ENCODE assay signal across 1 cellular context in the genomic region with DNA sequence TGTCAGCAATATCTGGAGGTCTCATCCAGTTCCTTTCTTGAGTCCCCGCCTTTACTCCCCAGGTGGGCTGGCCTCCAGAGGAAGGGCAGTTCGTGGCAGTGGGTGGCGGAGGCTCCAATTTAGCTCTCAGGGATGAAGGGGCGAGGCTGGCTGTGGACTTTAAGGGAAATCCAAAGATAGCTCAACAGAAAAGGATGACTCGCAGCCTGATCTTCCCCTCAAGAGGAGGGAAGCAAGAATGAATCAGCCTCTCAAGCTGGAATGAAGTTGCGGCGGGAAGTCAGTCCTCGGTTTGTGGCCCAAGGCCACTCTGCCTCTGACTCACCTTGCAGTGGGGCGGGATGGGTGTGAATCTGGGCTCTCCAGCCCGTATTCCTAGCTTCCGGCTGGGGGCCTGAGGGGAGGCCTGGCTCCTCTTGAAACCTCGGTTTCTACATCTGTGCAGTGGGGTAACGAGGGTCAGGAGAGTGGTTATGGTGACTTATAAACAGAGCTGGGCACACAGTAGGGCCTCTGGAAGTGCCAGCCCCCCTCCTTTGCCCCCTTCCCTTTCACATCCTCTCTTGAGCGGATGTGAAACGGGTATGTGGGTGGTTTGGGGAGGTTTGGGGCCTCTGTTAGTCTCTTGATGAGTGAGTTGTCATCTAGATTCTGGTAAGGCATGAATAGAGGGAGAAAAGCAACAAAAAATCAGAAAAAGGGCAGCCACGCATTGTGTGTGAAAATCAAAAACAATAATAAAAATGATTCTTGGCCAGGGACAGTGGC.
TF ChIP-seq lines count a peak whose summit lies in the region.

No MANE protein-coding gene starts in this region.

TF ChIP-seq in GM12878, 131 proteins besides CTCF, POLR2A, EP300 and RAD21 (continues in another document):
- TF ChIP-seq, protein P1, sequence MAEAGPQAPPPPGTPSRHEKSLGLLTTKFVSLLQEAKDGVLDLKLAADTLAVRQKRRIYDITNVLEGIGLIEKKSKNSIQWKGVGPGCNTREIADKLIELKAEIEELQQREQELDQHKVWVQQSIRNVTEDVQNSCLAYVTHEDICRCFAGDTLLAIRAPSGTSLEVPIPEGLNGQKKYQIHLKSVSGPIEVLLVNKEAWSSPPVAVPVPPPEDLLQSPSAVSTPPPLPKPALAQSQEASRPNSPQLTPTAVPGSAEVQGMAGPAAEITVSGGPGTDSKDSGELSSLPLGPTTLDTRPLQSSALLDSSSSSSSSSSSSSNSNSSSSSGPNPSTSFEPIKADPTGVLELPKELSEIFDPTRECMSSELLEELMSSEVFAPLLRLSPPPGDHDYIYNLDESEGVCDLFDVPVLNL (IDR thresholded peaks at IDR 0.05; ENCODE audit: low read depth, low read length), result no peak
- no peak for TF ChIP-seq FOS (IDR thresholded peaks at IDR 0.05; ENCODE audit: borderline replicate concordance, extremely low read depth, insufficient read length)
- no peak; the same call in none of the 2 replicates for TF ChIP-seq ZNF207 (IDR thresholded peaks at IDR 0.05; ENCODE audit: borderline replicate concordance)
- no peak for TF ChIP-seq HDAC2 (IDR thresholded peaks at IDR 0.05)
- peak; percentile 41; the same call in 1 of the 2 replicates for TF ChIP-seq RAD51 (IDR thresholded peaks at IDR 0.05)
- peak; percentile 98 for TF ChIP-seq NFIC (IDR thresholded peaks at IDR 0.05; ENCODE audit: low read depth, low read length)
- TF ChIP-seq, protein P2, sequence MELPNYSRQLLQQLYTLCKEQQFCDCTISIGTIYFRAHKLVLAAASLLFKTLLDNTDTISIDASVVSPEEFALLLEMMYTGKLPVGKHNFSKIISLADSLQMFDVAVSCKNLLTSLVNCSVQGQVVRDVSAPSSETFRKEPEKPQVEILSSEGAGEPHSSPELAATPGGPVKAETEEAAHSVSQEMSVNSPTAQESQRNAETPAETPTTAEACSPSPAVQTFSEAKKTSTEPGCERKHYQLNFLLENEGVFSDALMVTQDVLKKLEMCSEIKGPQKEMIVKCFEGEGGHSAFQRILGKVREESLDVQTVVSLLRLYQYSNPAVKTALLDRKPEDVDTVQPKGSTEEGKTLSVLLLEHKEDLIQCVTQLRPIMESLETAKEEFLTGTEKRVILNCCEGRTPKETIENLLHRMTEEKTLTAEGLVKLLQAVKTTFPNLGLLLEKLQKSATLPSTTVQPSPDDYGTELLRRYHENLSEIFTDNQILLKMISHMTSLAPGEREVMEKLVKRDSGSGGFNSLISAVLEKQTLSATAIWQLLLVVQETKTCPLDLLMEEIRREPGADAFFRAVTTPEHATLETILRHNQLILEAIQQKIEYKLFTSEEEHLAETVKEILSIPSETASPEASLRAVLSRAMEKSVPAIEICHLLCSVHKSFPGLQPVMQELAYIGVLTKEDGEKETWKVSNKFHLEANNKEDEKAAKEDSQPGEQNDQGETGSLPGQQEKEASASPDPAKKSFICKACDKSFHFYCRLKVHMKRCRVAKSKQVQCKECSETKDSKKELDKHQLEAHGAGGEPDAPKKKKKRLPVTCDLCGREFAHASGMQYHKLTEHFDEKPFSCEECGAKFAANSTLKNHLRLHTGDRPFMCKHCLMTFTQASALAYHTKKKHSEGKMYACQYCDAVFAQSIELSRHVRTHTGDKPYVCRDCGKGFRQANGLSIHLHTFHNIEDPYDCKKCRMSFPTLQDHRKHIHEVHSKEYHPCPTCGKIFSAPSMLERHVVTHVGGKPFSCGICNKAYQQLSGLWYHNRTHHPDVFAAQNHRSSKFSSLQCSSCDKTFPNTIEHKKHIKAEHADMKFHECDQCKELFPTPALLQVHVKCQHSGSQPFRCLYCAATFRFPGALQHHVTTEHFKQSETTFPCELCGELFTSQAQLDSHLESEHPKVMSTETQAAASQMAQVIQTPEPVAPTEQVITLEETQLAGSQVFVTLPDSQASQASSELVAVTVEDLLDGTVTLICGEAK (IDR thresholded peaks at IDR 0.05; ENCODE audit: borderline replicate concordance), result peak; percentile 44; the same call in 1 of the 2 replicates
- TF ChIP-seq, protein P3, sequence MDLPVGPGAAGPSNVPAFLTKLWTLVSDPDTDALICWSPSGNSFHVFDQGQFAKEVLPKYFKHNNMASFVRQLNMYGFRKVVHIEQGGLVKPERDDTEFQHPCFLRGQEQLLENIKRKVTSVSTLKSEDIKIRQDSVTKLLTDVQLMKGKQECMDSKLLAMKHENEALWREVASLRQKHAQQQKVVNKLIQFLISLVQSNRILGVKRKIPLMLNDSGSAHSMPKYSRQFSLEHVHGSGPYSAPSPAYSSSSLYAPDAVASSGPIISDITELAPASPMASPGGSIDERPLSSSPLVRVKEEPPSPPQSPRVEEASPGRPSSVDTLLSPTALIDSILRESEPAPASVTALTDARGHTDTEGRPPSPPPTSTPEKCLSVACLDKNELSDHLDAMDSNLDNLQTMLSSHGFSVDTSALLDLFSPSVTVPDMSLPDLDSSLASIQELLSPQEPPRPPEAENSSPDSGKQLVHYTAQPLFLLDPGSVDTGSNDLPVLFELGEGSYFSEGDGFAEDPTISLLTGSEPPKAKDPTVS (IDR thresholded peaks at IDR 0.05; ENCODE audit: low read depth, low read length), result no peak
- TF ChIP-seq POLR2AphosphoS5 (IDR thresholded peaks at IDR 0.05; ENCODE audit: low read length), result no peak
- TF ChIP-seq, protein P4, sequence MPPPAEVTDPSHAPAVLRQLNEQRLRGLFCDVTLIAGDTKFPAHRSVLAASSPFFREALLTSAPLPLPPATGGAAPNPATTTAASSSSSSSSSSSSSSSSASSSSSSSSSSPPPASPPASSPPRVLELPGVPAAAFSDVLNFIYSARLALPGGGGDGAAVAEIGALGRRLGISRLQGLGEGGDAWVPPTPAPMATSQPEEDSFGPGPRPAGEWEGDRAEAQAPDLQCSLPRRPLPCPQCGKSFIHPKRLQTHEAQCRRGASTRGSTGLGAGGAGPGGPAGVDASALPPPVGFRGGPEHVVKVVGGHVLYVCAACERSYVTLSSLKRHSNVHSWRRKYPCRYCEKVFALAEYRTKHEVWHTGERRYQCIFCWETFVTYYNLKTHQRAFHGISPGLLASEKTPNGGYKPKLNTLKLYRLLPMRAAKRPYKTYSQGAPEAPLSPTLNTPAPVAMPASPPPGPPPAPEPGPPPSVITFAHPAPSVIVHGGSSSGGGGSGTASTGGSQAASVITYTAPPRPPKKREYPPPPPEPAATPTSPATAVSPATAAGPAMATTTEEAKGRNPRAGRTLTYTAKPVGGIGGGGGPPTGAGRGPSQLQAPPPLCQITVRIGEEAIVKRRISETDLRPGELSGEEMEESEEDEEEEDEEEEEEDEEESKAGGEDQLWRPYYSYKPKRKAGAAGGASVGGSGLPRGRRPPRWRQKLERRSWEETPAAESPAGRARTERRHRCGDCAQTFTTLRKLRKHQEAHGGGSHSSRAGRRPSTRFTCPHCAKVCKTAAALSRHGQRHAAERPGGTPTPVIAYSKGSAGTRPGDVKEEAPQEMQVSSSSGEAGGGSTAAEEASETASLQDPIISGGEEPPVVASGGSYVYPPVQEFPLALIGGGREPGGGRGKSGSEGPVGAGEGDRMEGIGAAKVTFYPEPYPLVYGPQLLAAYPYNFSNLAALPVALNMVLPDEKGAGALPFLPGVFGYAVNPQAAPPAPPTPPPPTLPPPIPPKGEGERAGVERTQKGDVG (CRISPR knock-in tag; IDR thresholded peaks at IDR 0.05), result no peak
- no peak for TF ChIP-seq EZH2 (IDR thresholded peaks at IDR 0.05; ENCODE audit: borderline replicate concordance, control insufficient read depth, low read depth, low read length)
- TF ChIP-seq MEF2A (IDR thresholded peaks at IDR 0.05; ENCODE audit: insufficient read depth, low read depth, low read length), result peak; percentile 83
- TF ChIP-seq BACH1 (IDR thresholded peaks at IDR 0.05; ENCODE audit: borderline replicate concordance), result peak; percentile 97
- peak; percentile 35; the same call in 1 of the 2 replicates for TF ChIP-seq SMAD5 (IDR thresholded peaks at IDR 0.05; ENCODE audit: low read depth)
- TF ChIP-seq, protein P5, sequence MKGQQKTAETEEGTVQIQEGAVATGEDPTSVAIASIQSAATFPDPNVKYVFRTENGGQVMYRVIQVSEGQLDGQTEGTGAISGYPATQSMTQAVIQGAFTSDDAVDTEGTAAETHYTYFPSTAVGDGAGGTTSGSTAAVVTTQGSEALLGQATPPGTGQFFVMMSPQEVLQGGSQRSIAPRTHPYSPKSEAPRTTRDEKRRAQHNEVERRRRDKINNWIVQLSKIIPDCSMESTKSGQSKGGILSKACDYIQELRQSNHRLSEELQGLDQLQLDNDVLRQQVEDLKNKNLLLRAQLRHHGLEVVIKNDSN (IDR thresholded peaks at IDR 0.05; ENCODE audit: borderline replicate concordance, extremely low read length, insufficient read depth, low read depth, low read length), result no peak
- TF ChIP-seq, protein P6, sequence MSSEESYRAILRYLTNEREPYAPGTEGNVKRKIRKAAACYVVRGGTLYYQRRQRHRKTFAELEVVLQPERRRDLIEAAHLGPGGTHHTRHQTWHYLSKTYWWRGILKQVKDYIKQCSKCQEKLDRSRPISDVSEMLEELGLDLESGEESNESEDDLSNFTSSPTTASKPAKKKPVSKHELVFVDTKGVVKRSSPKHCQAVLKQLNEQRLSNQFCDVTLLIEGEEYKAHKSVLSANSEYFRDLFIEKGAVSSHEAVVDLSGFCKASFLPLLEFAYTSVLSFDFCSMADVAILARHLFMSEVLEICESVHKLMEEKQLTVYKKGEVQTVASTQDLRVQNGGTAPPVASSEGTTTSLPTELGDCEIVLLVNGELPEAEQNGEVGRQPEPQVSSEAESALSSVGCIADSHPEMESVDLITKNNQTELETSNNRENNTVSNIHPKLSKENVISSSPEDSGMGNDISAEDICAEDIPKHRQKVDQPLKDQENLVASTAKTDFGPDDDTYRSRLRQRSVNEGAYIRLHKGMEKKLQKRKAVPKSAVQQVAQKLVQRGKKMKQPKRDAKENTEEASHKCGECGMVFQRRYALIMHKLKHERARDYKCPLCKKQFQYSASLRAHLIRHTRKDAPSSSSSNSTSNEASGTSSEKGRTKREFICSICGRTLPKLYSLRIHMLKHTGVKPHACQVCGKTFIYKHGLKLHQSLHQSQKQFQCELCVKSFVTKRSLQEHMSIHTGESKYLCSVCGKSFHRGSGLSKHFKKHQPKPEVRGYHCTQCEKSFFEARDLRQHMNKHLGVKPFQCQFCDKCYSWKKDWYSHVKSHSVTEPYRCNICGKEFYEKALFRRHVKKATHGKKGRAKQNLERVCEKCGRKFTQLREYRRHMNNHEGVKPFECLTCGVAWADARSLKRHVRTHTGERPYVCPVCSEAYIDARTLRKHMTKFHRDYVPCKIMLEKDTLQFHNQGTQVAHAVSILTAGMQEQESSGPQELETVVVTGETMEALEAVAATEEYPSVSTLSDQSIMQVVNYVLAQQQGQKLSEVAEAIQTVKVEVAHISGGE (CRISPR knock-in tag; IDR thresholded peaks at IDR 0.05), result no peak
- TF ChIP-seq EGR1 (IDR thresholded peaks at IDR 0.05; ENCODE audit: borderline replicate concordance in 1 of 2, low read depth in 2 of 2, low read length in 2 of 2), result peak in 1 of 2 experiments; percentile 98; a peak in 2 of 3 replicates
- no peak for TF ChIP-seq YBX1 (IDR thresholded peaks at IDR 0.05)
- peak; percentile 88 for TF ChIP-seq CHD2 (IDR thresholded peaks at IDR 0.05; ENCODE audit: borderline replicate concordance, low read depth, low read length)
- no peak for TF ChIP-seq TAF1 (IDR thresholded peaks at IDR 0.05; ENCODE audit: borderline replicate concordance, low read depth, low read length)
- no peak; the same call in 1 of the 2 replicates for TF ChIP-seq BRCA1 (IDR thresholded peaks at IDR 0.05; ENCODE audit: low read depth, low read length)
- peak; percentile 95 for TF ChIP-seq CREM (IDR thresholded peaks at IDR 0.05; ENCODE audit: low read depth)
- TF ChIP-seq JUND (IDR thresholded peaks at IDR 0.05; ENCODE audit: low read depth, low read length), result peak; percentile 70; the same call in 1 of the 2 replicates
- peak; percentile 89 for TF ChIP-seq SP1 (IDR thresholded peaks at IDR 0.05; ENCODE audit: low read depth, low read length)
- no peak for TF ChIP-seq MYB (IDR thresholded peaks at IDR 0.05; ENCODE audit: borderline replicate concordance, low read depth, low read length)
- TF ChIP-seq, protein P7, sequence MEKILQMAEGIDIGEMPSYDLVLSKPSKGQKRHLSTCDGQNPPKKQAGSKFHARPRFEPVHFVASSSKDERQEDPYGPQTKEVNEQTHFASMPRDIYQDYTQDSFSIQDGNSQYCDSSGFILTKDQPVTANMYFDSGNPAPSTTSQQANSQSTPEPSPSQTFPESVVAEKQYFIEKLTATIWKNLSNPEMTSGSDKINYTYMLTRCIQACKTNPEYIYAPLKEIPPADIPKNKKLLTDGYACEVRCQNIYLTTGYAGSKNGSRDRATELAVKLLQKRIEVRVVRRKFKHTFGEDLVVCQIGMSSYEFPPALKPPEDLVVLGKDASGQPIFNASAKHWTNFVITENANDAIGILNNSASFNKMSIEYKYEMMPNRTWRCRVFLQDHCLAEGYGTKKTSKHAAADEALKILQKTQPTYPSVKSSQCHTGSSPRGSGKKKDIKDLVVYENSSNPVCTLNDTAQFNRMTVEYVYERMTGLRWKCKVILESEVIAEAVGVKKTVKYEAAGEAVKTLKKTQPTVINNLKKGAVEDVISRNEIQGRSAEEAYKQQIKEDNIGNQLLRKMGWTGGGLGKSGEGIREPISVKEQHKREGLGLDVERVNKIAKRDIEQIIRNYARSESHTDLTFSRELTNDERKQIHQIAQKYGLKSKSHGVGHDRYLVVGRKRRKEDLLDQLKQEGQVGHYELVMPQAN (conservative IDR thresholded peaks at IDR 0.05), result peak; percentile 93
- TF ChIP-seq ESRRA (IDR thresholded peaks at IDR 0.05; ENCODE audit: low read length), result no peak
- TF ChIP-seq IKZF2 (IDR thresholded peaks at IDR 0.05), result peak; percentile 99 to 100
- TF ChIP-seq DPF2 (IDR thresholded peaks at IDR 0.05), result peak; percentile 100
- TF ChIP-seq MTA2 (IDR thresholded peaks at IDR 0.05; ENCODE audit: low read depth), result peak; percentile 98
- TF ChIP-seq CBX3 (IDR thresholded peaks at IDR 0.05; ENCODE audit: borderline replicate concordance, low read depth), result no peak
- TF ChIP-seq, protein P8, sequence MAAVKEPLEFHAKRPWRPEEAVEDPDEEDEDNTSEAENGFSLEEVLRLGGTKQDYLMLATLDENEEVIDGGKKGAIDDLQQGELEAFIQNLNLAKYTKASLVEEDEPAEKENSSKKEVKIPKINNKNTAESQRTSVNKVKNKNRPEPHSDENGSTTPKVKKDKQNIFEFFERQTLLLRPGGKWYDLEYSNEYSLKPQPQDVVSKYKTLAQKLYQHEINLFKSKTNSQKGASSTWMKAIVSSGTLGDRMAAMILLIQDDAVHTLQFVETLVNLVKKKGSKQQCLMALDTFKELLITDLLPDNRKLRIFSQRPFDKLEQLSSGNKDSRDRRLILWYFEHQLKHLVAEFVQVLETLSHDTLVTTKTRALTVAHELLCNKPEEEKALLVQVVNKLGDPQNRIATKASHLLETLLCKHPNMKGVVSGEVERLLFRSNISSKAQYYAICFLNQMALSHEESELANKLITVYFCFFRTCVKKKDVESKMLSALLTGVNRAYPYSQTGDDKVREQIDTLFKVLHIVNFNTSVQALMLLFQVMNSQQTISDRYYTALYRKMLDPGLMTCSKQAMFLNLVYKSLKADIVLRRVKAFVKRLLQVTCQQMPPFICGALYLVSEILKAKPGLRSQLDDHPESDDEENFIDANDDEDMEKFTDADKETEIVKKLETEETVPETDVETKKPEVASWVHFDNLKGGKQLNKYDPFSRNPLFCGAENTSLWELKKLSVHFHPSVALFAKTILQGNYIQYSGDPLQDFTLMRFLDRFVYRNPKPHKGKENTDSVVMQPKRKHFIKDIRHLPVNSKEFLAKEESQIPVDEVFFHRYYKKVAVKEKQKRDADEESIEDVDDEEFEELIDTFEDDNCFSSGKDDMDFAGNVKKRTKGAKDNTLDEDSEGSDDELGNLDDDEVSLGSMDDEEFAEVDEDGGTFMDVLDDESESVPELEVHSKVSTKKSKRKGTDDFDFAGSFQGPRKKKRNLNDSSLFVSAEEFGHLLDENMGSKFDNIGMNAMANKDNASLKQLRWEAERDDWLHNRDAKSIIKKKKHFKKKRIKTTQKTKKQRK (IDR thresholded peaks at IDR 0.05; ENCODE audit: low read depth, low read length), result no peak
- peak; percentile 100 for TF ChIP-seq ZNF217 (IDR thresholded peaks at IDR 0.05)
- peak; percentile 99 for TF ChIP-seq BCL11A (IDR thresholded peaks at IDR 0.05; ENCODE audit: low read depth, low read length)
- TF ChIP-seq KLF5 (IDR thresholded peaks at IDR 0.05; ENCODE audit: partially characterized antibody), result peak; percentile 90
